8 cellular contexts compared by ENCODE assay signal in genomic region chr18:80247403-80247916, GRCh38. TPM values are rescaled to one million over a fixed set of nuclear protein-coding genes. Genes with fewer than 3 reads are reported as not detected.
DNase-seq lines count a peak whose midpoint lies in the region; ATAC-seq and TF ChIP-seq lines count a peak whose summit lies in the region.

A gene with protein sequence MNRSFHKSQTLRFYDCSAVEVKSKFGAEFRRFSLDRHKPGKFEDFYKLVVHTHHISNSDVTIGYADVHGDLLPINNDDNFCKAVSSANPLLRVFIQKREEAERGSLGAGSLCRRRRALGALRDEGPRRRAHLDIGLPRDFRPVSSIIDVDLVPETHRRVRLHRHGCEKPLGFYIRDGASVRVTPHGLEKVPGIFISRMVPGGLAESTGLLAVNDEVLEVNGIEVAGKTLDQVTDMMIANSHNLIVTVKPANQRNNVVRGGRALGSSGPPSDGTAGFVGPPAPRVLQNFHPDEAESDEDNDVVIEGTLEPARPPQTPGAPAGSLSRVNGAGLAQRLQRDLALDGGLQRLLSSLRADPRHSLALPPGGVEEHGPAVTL (minus strand): TSS chr18:80247514. CDS start chr18:80247348, 166 bp downstream.

- peaks cover 4 to 44% of the 10 kb centered on the region in 2 donors for H3K27me3 ChIP-seq in left lung

- peak; percentile 58 for ATAC-seq in HG02884 (IDR thresholded peaks at IDR 0.05; ENCODE audit: unreplicated experiment)
- peak; percentile 82 for ATAC-seq in activated CD4-positive, alpha-beta T cell treated with anti-CD3 and anti-CD28 coated beads for 36 hours
- ATAC-seq in left lung, result peak; percentile 93

- peaks cover 38% of the 10 kb centered on the region for H3K27me3 Mint-ChIP-seq in activated CD4-positive, alpha-beta T cell treated with anti-CD3 and anti-CD28 coated beads for 36 hours

- CTCF ChIA-PET in activated CD4-positive, alpha-beta T cell treated with anti-CD3 and anti-CD28 coated beads for 36 hours (lab: Charles Lee), result no interaction called here

- intact Hi-C loops in activated CD4-positive, alpha-beta T cell treated with anti-CD3 and anti-CD28 coated beads for 36 hours (cut with DNase I, micrococcal nuclease), result loop anchor here in 1 of 2 experiments (1.0 to 2.0 kb wide), 2 partner anchors 77 to 213 kb away; partner anchors contain the start of gene RBFA
- intact Hi-C loops in left lung (cut with DNase I), result no loop called here

- H3K4me3 ChIP-seq in left lung, result peak within 1 kb of the TSS; percentile 66 to 74

- POLR2A ChIA-PET in activated CD4-positive, alpha-beta T cell treated with anti-CD3 and anti-CD28 coated beads for 36 hours (lab: Charles Lee), result no interaction called here

- H3K4me3 Mint-ChIP-seq in activated CD4-positive, alpha-beta T cell treated with anti-CD3 and anti-CD28 coated beads for 36 hours, result peak within 1 kb of the TSS; percentile 43

- TF ChIP-seq CTCF in GM12873 (IDR thresholded peaks at IDR 0.05; ENCODE audit: insufficient read depth, low read depth, low read length, missing control alignments), result peak; percentile 4
- TF ChIP-seq CTCF in left lung (IDR thresholded peaks at IDR 0.05), result no peak

- H3K36me3 ChIP-seq in left lung, result no peaks in the 10 kb centered on the region

- H3K27ac ChIP-seq in left lung, result no peak within 1 kb of the TSS

- H3K27ac Mint-ChIP-seq in activated CD4-positive, alpha-beta T cell treated with anti-CD3 and anti-CD28 coated beads for 36 hours, result no peak within 1 kb of the TSS

- DNase-seq in NCI-H2171 (lab: John Stamatoyannopoulos, UW) (peak; percentile 51), dedifferentiated amniotic fluid mesenchymal stem cell (ENCODE audit: extremely low spot score) (peak; percentile 70), left lung (peak; percentile 82 to 91), NCI-H187 treated with DMSO at 0.1 percent for 48 hours (lab: John Stamatoyannopoulos, UW) (no peak)
- DNase-seq in activated CD4-positive, alpha-beta T cell treated with anti-CD3 and anti-CD28 coated beads for 36 hours, result peak; percentile 82
- DNase-seq in stimulated activated CD4-positive, alpha-beta T cell treated with anti-CD3 and anti-CD28 coated beads, Interleukin-1b, Interleukin-23, amount 100 ng/mL, for 48 hours, result peak; percentile 44

- H3K4me1 ChIP-seq in left lung, result peaks cover 0 to 18% of the 10 kb centered on the region in 2 donors

- H3K9me3 ChIP-seq in left lung, result no peaks in the 10 kb centered on the region

- no peaks in the 10 kb centered on the region for H3K36me3 Mint-ChIP-seq in activated CD4-positive, alpha-beta T cell treated with anti-CD3 and anti-CD28 coated beads for 36 hours (ENCODE audit: low read depth)

- H3K4me1 Mint-ChIP-seq in activated CD4-positive, alpha-beta T cell treated with anti-CD3 and anti-CD28 coated beads for 36 hours, result peaks cover 5% of the 10 kb centered on the region

- no peaks in the 10 kb centered on the region for H3K9me3 Mint-ChIP-seq in activated CD4-positive, alpha-beta T cell treated with anti-CD3 and anti-CD28 coated beads for 36 hours (ENCODE audit: low read depth)

RNA-seq across cellular contexts. Expression of the gene that starts here (rescaled TPM):
- total RNA-seq in activated CD4-positive, alpha-beta T cell treated with anti-CD3 and anti-CD28 coated beads for 36 hours, result not detected
- 1 to 10 TPM; 6.9 to 7.1 TPM for total RNA-seq in left lung

Comparison
In these comparisons a context has a peak if more than half of its experiments do, and no peak if none do; other contexts are left out.
1. RNA of the gene that starts here (total RNA-seq): 6.9 to 7.1 TPM in left lung; not detected in activated CD4-positive, alpha-beta T cell treated with anti-CD3 and anti-CD28 coated beads for 36 hours; every median in the first group is over 4 times any median in the second.
2. Peak in DNase-seq and ATAC-seq in activated CD4-positive, alpha-beta T cell treated with anti-CD3 and anti-CD28 coated beads for 36 hours; RNA of the gene not detected or under 1 TPM.
3. Peak in every context shown above with its lines, with median percentiles within 50 percentile points of each other: ATAC-seq.